19 cellular contexts compared by ENCODE assay signal in genomic region chr14:73965206-73965605, GRCh38. TPM values are rescaled to one million over a fixed set of nuclear protein-coding genes. Genes with fewer than 3 reads are reported as not detected.
DNase-seq lines count a peak whose midpoint lies in the region; ATAC-seq and TF ChIP-seq lines count a peak whose summit lies in the region.
"Had no signal": no experiment of that assay in that cellular context is flagged by ENCODE, and none has a peak within 500 bp of the region (broad histone marks: within the 10 kb centered on the region; RNA-seq: fewer than 3 reads in every experiment).

No MANE protein-coding gene starts in this region.

- intact Hi-C loops in CD8-positive, alpha-beta T cell (cut with DNase I, micrococcal nuclease) = no loop called here

- no peak overlapping the region for H3K4ac ChIP-seq in mesenchymal stem cell (ENCODE audit: low read depth in 1 of 2, low read length in 2 of 2)

- DNase-seq in CD8-positive, alpha-beta T cell = no peak
- no peak for DNase-seq in central memory CD8-positive, alpha-beta T cell (ENCODE audit: low spot score in 2 of 2)
- DNase-seq in fibroblast of villous mesenchyme (ENCODE audit: low read depth) (peak; percentile 60), nephron progenitor cell (no peak), mesenchymal stem cell (no peak), ureter (ENCODE audit: low spot score) (no peak), NCI-H524 treated with DMSO at 0.1 percent for 48 hours (lab: John Stamatoyannopoulos, UW) (no peak)
- no peak for DNase-seq in activated T-cell treated with anti-CD3 and anti-CD28 coated beads, Interleukin-2, amount 50 U/mL, for 72 hours
- DNase-seq: ACHN; BE2C; C1 segment of cervical spinal cord; CD4-positive, CD25-positive, alpha-beta regulatory T cell; DMS153; DMS79 treated with DMSO at 0.1 percent for 48 hours; GF-D8; GOT3; H7 had no signal

- no peak overlapping the region for H3K23ac ChIP-seq in mesenchymal stem cell (ENCODE audit: low read length in 2 of 2)

- no peaks in the 10 kb centered on the region for H3K27me3 Mint-ChIP-seq in CD8-positive, alpha-beta T cell (ENCODE audit: low read depth)
- H3K27me3 Mint-ChIP-seq in central memory CD8-positive, alpha-beta T cell = no peaks in the 10 kb centered on the region
- no peaks in the 10 kb centered on the region for H3K27me3 Mint-ChIP-seq in nephron progenitor cell (ENCODE audit: low read depth, poor library complexity)
- no peaks in the 10 kb centered on the region for H3K27me3 Mint-ChIP-seq in activated T-cell treated with anti-CD3 and anti-CD28 coated beads, Interleukin-2, amount 50 U/mL, for 72 hours (ENCODE audit: low read depth)
- H3K27me3 Mint-ChIP-seq: CD4-positive, CD25-positive, alpha-beta regulatory T cell; IgD-negative memory B cell had no signal

- no peaks in the 10 kb centered on the region for H3K4me1 Mint-ChIP-seq in CD8-positive, alpha-beta T cell (ENCODE audit: low read depth)
- no peaks in the 10 kb centered on the region for H3K4me1 Mint-ChIP-seq in central memory CD8-positive, alpha-beta T cell
- no peaks in the 10 kb centered on the region for H3K4me1 Mint-ChIP-seq in nephron progenitor cell
- H3K4me1 Mint-ChIP-seq in activated T-cell treated with anti-CD3 and anti-CD28 coated beads, Interleukin-2, amount 50 U/mL, for 72 hours (ENCODE audit: low read depth) = no peaks in the 10 kb centered on the region
- H3K4me1 Mint-ChIP-seq: CD4-positive, CD25-positive, alpha-beta regulatory T cell had no signal

- WGBS in mesenchymal stem cell = 100% methylated on average over 4 of the region's 4 CpGs

- no peaks in the 10 kb centered on the region for H3K79me1 ChIP-seq in mesenchymal stem cell (replicated peaks; ENCODE audit: low read length, poor library complexity, severe bottlenecking)

- no peak overlapping the region for H2BK5ac ChIP-seq in mesenchymal stem cell (ENCODE audit: low read depth, low read length, poor library complexity, severe bottlenecking)

- no peaks in the 10 kb centered on the region for H3K9me3 Mint-ChIP-seq in CD8-positive, alpha-beta T cell
- no peaks in the 10 kb centered on the region for H3K9me3 Mint-ChIP-seq in central memory CD8-positive, alpha-beta T cell
- H3K9me3 Mint-ChIP-seq in nephron progenitor cell = no peaks in the 10 kb centered on the region
- H3K9me3 Mint-ChIP-seq in activated T-cell treated with anti-CD3 and anti-CD28 coated beads, Interleukin-2, amount 50 U/mL, for 72 hours = no peaks in the 10 kb centered on the region
- H3K9me3 Mint-ChIP-seq: CD4-positive, CD25-positive, alpha-beta regulatory T cell; IgD-negative memory B cell had no signal

- H3K27me3 ChIP-seq in CD8-positive, alpha-beta T cell (ENCODE audit: insufficient read depth, low read length) = no peaks in the 10 kb centered on the region
- H3K27me3 ChIP-seq in mesenchymal stem cell (ENCODE audit: control insufficient read depth in 1 of 2, insufficient read depth in 1 of 2, low read length in 2 of 2) = no peaks in the 10 kb centered on the region
- H3K27me3 ChIP-seq: BE2C had no signal

- H3K27ac ChIP-seq in CD8-positive, alpha-beta T cell (ENCODE audit: low read depth, low read length) = no peak overlapping the region
- H3K27ac ChIP-seq in mesenchymal stem cell (ENCODE audit: low read length, poor library complexity, severe bottlenecking) = no peak overlapping the region

- no peak overlapping the region for H2BK12ac ChIP-seq in mesenchymal stem cell (ENCODE audit: low read length in 2 of 2)

- H2AK5ac ChIP-seq in mesenchymal stem cell (ENCODE audit: low read length, severe bottlenecking) = no peak overlapping the region

- H4K91ac ChIP-seq in mesenchymal stem cell (ENCODE audit: low read length) = no peak overlapping the region

- peaks cover 20% of the 10 kb centered on the region for H3K36me3 ChIP-seq in CD8-positive, alpha-beta T cell (ENCODE audit: insufficient read depth, low read length)
- peaks cover 35 to 73% of the 10 kb centered on the region in 2 experiments for H3K36me3 ChIP-seq in mesenchymal stem cell (ENCODE audit: control insufficient read depth in 1 of 2, insufficient read depth in 2 of 2, low read depth in 1 of 2, low read length in 2 of 2)

- no peak overlapping the region for H3K18ac ChIP-seq in mesenchymal stem cell (ENCODE audit: low read depth in 1 of 2, low read length in 2 of 2)

- H3K4me1 ChIP-seq in CD8-positive, alpha-beta T cell (ENCODE audit: insufficient read depth, low read length) = no peaks in the 10 kb centered on the region
- H3K4me1 ChIP-seq in mesenchymal stem cell (ENCODE audit: control insufficient read depth, insufficient read depth, low read depth, low read length) = no peaks in the 10 kb centered on the region
- H3K4me1 ChIP-seq: BE2C had no signal

- no peak overlapping the region for H3K4me3 Mint-ChIP-seq in CD8-positive, alpha-beta T cell
- H3K4me3 Mint-ChIP-seq in central memory CD8-positive, alpha-beta T cell = no peak overlapping the region
- H3K4me3 Mint-ChIP-seq in nephron progenitor cell = no peak overlapping the region
- no peak overlapping the region for H3K4me3 Mint-ChIP-seq in activated T-cell treated with anti-CD3 and anti-CD28 coated beads, Interleukin-2, amount 50 U/mL, for 72 hours
- H3K4me3 Mint-ChIP-seq: CD4-positive, CD25-positive, alpha-beta regulatory T cell; IgD-negative memory B cell had no signal

- H4K8ac ChIP-seq in mesenchymal stem cell (ENCODE audit: low read length) = no peak overlapping the region

- no peak overlapping the region for H2BK15ac ChIP-seq in mesenchymal stem cell (ENCODE audit: low read depth, poor library complexity, severe bottlenecking)

- CTCF ChIA-PET in CD8-positive, alpha-beta T cell (lab: Charles Lee) = interaction anchor here (1.0 kb wide), 1 partner anchor 40 kb away, joined by 3 read pairs; no protein-coding TSS in a partner anchor

- peaks cover 68% of the 10 kb centered on the region for H3K36me3 Mint-ChIP-seq in CD8-positive, alpha-beta T cell
- peaks cover 29% of the 10 kb centered on the region for H3K36me3 Mint-ChIP-seq in central memory CD8-positive, alpha-beta T cell (ENCODE audit: insufficient read depth)
- H3K36me3 Mint-ChIP-seq in nephron progenitor cell (ENCODE audit: low read depth) = peaks cover 42% of the 10 kb centered on the region
- H3K36me3 Mint-ChIP-seq in activated T-cell treated with anti-CD3 and anti-CD28 coated beads, Interleukin-2, amount 50 U/mL, for 72 hours (ENCODE audit: insufficient read depth in 2 of 2) = peaks cover 5 to 8% of the 10 kb centered on the region in 2 donors

- POLR2A ChIA-PET in CD8-positive, alpha-beta T cell (lab: Charles Lee) = no interaction called here

- no peak overlapping the region for H3K4me3 ChIP-seq in CD8-positive, alpha-beta T cell (ENCODE audit: low read depth, low read length)
- H3K4me3 ChIP-seq in fibroblast of villous mesenchyme (ENCODE audit: low read depth, low read length) (no peak overlapping the region), mesenchymal stem cell (ENCODE audit: insufficient read depth in 1 of 2, low read depth in 1 of 2, low read length in 2 of 2) (no peak overlapping the region)

- no peak overlapping the region for H3K9ac ChIP-seq in mesenchymal stem cell (ENCODE audit: low read length)

- TF ChIP-seq CTCF in CD8-positive, alpha-beta T cell (IDR thresholded peaks at IDR 0.05) = no peak
- no peak for TF ChIP-seq CTCF in fibroblast of villous mesenchyme (IDR thresholded peaks at IDR 0.05; ENCODE audit: insufficient read depth, low read depth, low read length)
- TF ChIP-seq CTCF in nephron progenitor cell (IDR thresholded peaks at IDR 0.05) = no peak

- H2BK120ac ChIP-seq in mesenchymal stem cell (ENCODE audit: low read depth, low read length) = no peak overlapping the region

- H3K4me2 ChIP-seq in mesenchymal stem cell (ENCODE audit: low read length, poor library complexity, severe bottlenecking) = no peak overlapping the region

- no peaks in the 10 kb centered on the region for H3K9me3 ChIP-seq in CD8-positive, alpha-beta T cell (ENCODE audit: low read length)
- no peaks in the 10 kb centered on the region for H3K9me3 ChIP-seq in mesenchymal stem cell (ENCODE audit: control insufficient read depth, low read length)
- H3K9me3 ChIP-seq: BE2C had no signal

- H3K27ac Mint-ChIP-seq in CD8-positive, alpha-beta T cell = peak overlapping the region; percentile 68
- H3K27ac Mint-ChIP-seq in central memory CD8-positive, alpha-beta T cell (ENCODE audit: low read depth) = peak overlapping the region; percentile 12
- H3K27ac Mint-ChIP-seq in nephron progenitor cell = peak overlapping the region; percentile 24
- H3K27ac Mint-ChIP-seq in activated T-cell treated with anti-CD3 and anti-CD28 coated beads, Interleukin-2, amount 50 U/mL, for 72 hours = no peak overlapping the region
- H3K27ac Mint-ChIP-seq: IgD-negative memory B cell had no signal

- H2AFZ ChIP-seq in mesenchymal stem cell (ENCODE audit: low read depth, low read length) = no peak overlapping the region

- ATAC-seq in CD8-positive, alpha-beta T cell = no peak
- ATAC-seq in central memory CD8-positive, alpha-beta T cell (replicated peaks; ENCODE audit: extremely low read depth, poor library complexity, severe bottlenecking) = no peak
- no peak for ATAC-seq in activated T-cell treated with anti-CD3 and anti-CD28 coated beads, Interleukin-2, amount 50 U/mL, for 72 hours (replicated peaks in 1 of 2)
- ATAC-seq: HepG2 had no signal

- no peak overlapping the region for H3K14ac ChIP-seq in mesenchymal stem cell (ENCODE audit: low read length in 2 of 2)

RNA-seq across cellular contexts. Expression of gene COQ6, which starts 15.1 kb away (rescaled TPM):
- total RNA-seq in CD8-positive, alpha-beta T cell = 10 to 100 TPM; 33.9 to 44.4 TPM
- total RNA-seq in fibroblast of villous mesenchyme (16.4 and 20.3 TPM in 2 replicates), ureter (31.4 TPM)
- polyA plus RNA-seq in mesenchymal stem cell (2013, experiment 1 of 2) = 9.0 TPM
- 10.7 TPM for polyA plus RNA-seq in mesenchymal stem cell (2013, experiment 2 of 2)
- 10 to 100 TPM; 20.4 to 21.9 TPM for total RNA-seq in activated T-cell treated with anti-CD3 and anti-CD28 coated beads, Interleukin-2, amount 50 U/mL, for 72 hours

RNA-seq across cellular contexts. Expression of gene FAM161B, which starts 15.3 kb away (rescaled TPM):
- 1 to 10 TPM; 1.9 to 3.2 TPM for total RNA-seq in CD8-positive, alpha-beta T cell
- 3.2 and 5.2 TPM in 2 replicates for total RNA-seq in fibroblast of villous mesenchyme
- 4.3 TPM for polyA plus RNA-seq in mesenchymal stem cell (2013, experiment 1 of 2)
- 4.3 TPM for polyA plus RNA-seq in mesenchymal stem cell (2013, experiment 2 of 2)
- 8.9 TPM for total RNA-seq in ureter
- 1 to 10 TPM; 2.7 to 3.1 TPM for total RNA-seq in activated T-cell treated with anti-CD3 and anti-CD28 coated beads, Interleukin-2, amount 50 U/mL, for 72 hours

RNA-seq across cellular contexts. Expression of gene ENTPD5, which starts 53.9 kb away (rescaled TPM):
- total RNA-seq in CD8-positive, alpha-beta T cell = 1 to 10 TPM; 8.0 to 9.0 TPM
- total RNA-seq in fibroblast of villous mesenchyme (13.0 and 13.2 TPM in 2 replicates), ureter (55.4 TPM)
- polyA plus RNA-seq in mesenchymal stem cell (2013, experiment 1 of 2) = 11.2 TPM
- polyA plus RNA-seq in mesenchymal stem cell (2013, experiment 2 of 2) = 11.1 TPM
- total RNA-seq in activated T-cell treated with anti-CD3 and anti-CD28 coated beads, Interleukin-2, amount 50 U/mL, for 72 hours = 10 to 100 TPM; 10.9 to 11.7 TPM

RNA-seq across cellular contexts. Expression of gene BBOF1, which starts 53.9 kb away (rescaled TPM):
- total RNA-seq in CD8-positive, alpha-beta T cell = 1 to 10 TPM; 2.4 to 2.9 TPM
- total RNA-seq in fibroblast of villous mesenchyme = 8.2 and 11.9 TPM in 2 replicates
- 8.0 TPM for polyA plus RNA-seq in mesenchymal stem cell (2013, experiment 1 of 2)
- polyA plus RNA-seq in mesenchymal stem cell (2013, experiment 2 of 2) = 8.1 TPM
- total RNA-seq in ureter = 7.5 TPM
- total RNA-seq in activated T-cell treated with anti-CD3 and anti-CD28 coated beads, Interleukin-2, amount 50 U/mL, for 72 hours = 1 to 10 TPM; 1.4 to 2.1 TPM
